ENCODE assay signal across 13 cellular contexts in genomic region chr16:48961546-48961945, GRCh38.
"Had no signal": no experiment of that assay in that cellular context is flagged by ENCODE, and none has a peak within 500 bp of the region (broad histone marks: within the 10 kb centered on the region; RNA-seq: fewer than 3 reads in every experiment).

No MANE protein-coding gene starts in this region.

- H3K27ac Mint-ChIP-seq: activated B cell treated with CpG ODN at 0.5 μM for 24 hours; activated CD4-positive, alpha-beta T cell treated with anti-CD3 and anti-CD28 coated beads, Interleukin-2, amount 10 ng/mL, durations not matched to agents 24 days and 14 days; activated naive CD8-positive, alpha-beta T cell treated with anti-CD3 and anti-CD28 coated beads, Interleukin-2, amount 10 ng/mL, durations not matched to agents 7 days and 5 days; endodermal cell; naive thymus-derived CD8-positive, alpha-beta T cell; T-helper 17 cell had no signal

- H3K4me1 ChIP-seq: pancreas, spleen had no signal

- H3K4me3 ChIP-seq: dorsolateral prefrontal cortex, pancreas, spleen, stomach, thoracic aorta had no signal

- H3K4me3 Mint-ChIP-seq: activated B cell treated with CpG ODN at 0.5 μM for 24 hours; activated CD4-positive, alpha-beta T cell treated with anti-CD3 and anti-CD28 coated beads, Interleukin-2, amount 10 ng/mL, durations not matched to agents 24 days and 14 days; activated naive CD8-positive, alpha-beta T cell treated with anti-CD3 and anti-CD28 coated beads, Interleukin-2, amount 10 ng/mL, durations not matched to agents 7 days and 5 days; endodermal cell; T-helper 17 cell had no signal

- H3K27ac ChIP-seq: dorsolateral prefrontal cortex, pancreas, spleen, stomach, thoracic aorta had no signal

- H3K4me1 Mint-ChIP-seq: activated CD4-positive, alpha-beta T cell treated with anti-CD3 and anti-CD28 coated beads, Interleukin-2, amount 10 ng/mL, durations not matched to agents 24 days and 14 days; activated naive CD8-positive, alpha-beta T cell treated with anti-CD3 and anti-CD28 coated beads, Interleukin-2, amount 10 ng/mL, durations not matched to agents 7 days and 5 days; naive thymus-derived CD8-positive, alpha-beta T cell; T-helper 17 cell had no signal

- FAIRE-seq: pancreas, TTC549 had no signal

- H3K27me3 ChIP-seq: pancreas, spleen, stomach had no signal

- H3K9me3 Mint-ChIP-seq: activated B cell treated with CpG ODN at 0.5 μM for 24 hours; activated CD4-positive, alpha-beta T cell treated with anti-CD3 and anti-CD28 coated beads, Interleukin-2, amount 10 ng/mL, durations not matched to agents 24 days and 14 days; activated naive CD8-positive, alpha-beta T cell treated with anti-CD3 and anti-CD28 coated beads, Interleukin-2, amount 10 ng/mL, durations not matched to agents 7 days and 5 days had no signal

- H3K27me3 Mint-ChIP-seq: activated B cell treated with CpG ODN at 0.5 μM for 24 hours; activated CD4-positive, alpha-beta T cell treated with anti-CD3 and anti-CD28 coated beads, Interleukin-2, amount 10 ng/mL, durations not matched to agents 24 days and 14 days; activated naive CD8-positive, alpha-beta T cell treated with anti-CD3 and anti-CD28 coated beads, Interleukin-2, amount 10 ng/mL, durations not matched to agents 7 days and 5 days; T-helper 17 cell had no signal

- H3K36me3 ChIP-seq: pancreas, spleen, stomach, thoracic aorta had no signal

- DNase-seq: activated B cell treated with CpG ODN at 0.5 μM for 24 hours; activated CD4-positive, alpha-beta T cell treated with anti-CD3 and anti-CD28 coated beads, Interleukin-2, amount 10 ng/mL, durations not matched to agents 24 days and 14 days; activated naive CD8-positive, alpha-beta T cell treated with anti-CD3 and anti-CD28 coated beads, Interleukin-2, amount 10 ng/mL, durations not matched to agents 7 days and 5 days; aorta; dorsolateral prefrontal cortex; endodermal cell; naive thymus-derived CD8-positive, alpha-beta T cell; pancreas; stomach; T-helper 17 cell had no signal

- H3K9me3 ChIP-seq: pancreas, thoracic aorta had no signal

- H3K36me3 Mint-ChIP-seq: activated naive CD8-positive, alpha-beta T cell treated with anti-CD3 and anti-CD28 coated beads, Interleukin-2, amount 10 ng/mL, durations not matched to agents 7 days and 5 days; naive thymus-derived CD8-positive, alpha-beta T cell had no signal
